Comparison of ENCODE assay signal across 19 cellular contexts in the genomic region with DNA sequence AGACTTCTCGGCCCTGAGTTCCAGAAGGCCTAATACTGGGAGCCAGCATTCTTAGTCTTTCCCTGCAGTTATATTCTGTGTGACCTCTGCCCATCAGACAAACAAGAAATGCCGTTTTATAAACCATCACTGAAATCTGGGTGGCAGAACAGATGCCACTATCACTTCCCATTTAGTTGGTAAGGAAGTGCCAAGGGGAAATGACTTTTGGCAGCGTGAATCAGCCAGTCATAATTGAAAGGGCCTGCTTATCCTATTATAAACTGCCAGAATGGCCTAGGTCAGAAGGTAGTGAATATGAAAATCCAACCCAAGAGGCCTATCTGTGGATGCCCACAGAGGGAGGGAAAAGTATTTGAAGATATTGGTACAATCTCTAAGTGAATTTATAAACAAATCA.
"Had no signal": no experiment of that assay in that cellular context is flagged by ENCODE, and none has a peak within 500 bp of the region (broad histone marks: within the 10 kb centered on the region; RNA-seq: fewer than 3 reads in every experiment).

No MANE protein-coding gene starts in this region.

- H3K9me3 ChIP-seq: esophagus squamous epithelium, gastroesophageal sphincter, ovary had no signal

- H3K4me1 ChIP-seq: esophagus squamous epithelium, gastroesophageal sphincter, neural progenitor cell had no signal

- H3K4me3 ChIP-seq: esophagus squamous epithelium, gastroesophageal sphincter, hepatocyte, lung, neural progenitor cell, ovary had no signal

- H3K27ac ChIP-seq: esophagus squamous epithelium, gastroesophageal sphincter, hepatocyte, neural progenitor cell, ovary had no signal

- H3K36me3 ChIP-seq: esophagus squamous epithelium, gastroesophageal sphincter, neural progenitor cell, ovary had no signal

- DNase-seq: dermis blood vessel endothelial cell; esophagus squamous epithelium; foreskin fibroblast; kidney; left cardiac atrium; left ventricle myocardium superior; mesenchymal stem cell; midbrain; nucleus accumbens; ovary; right cardiac atrium; small intestine; stimulated activated CD4-positive, alpha-beta T cell treated with anti-CD3 and anti-CD28 coated beads, Interleukin-2, amount 100 ng/mL, for 48 hours; stimulated activated naive CD4-positive, alpha-beta T cell treated with Interleukin-2 at 50 U/mL for 16 hours; trophoblast cell had no signal

- H3K27me3 ChIP-seq: esophagus squamous epithelium, gastroesophageal sphincter, hepatocyte, neural progenitor cell, ovary had no signal
